Comparison of ENCODE assay signal across 22 cellular contexts in genomic region chr3:170640737-170641171, GRCh38. TPM values are rescaled to one million over a fixed set of nuclear protein-coding genes. Genes with fewer than 3 reads are reported as not detected.
DNase-seq lines count a peak whose midpoint lies in the region; ATAC-seq and TF ChIP-seq lines count a peak whose summit lies in the region.
"Had no signal": no experiment of that assay in that cellular context is flagged by ENCODE, and none has a peak within 500 bp of the region (broad histone marks: within the 10 kb centered on the region; RNA-seq: fewer than 3 reads in every experiment).

No MANE protein-coding gene starts in this region.

- peak overlapping the region; percentile 25; the same call in 1 of the 2 replicates for H3K27ac ChIP-seq in IMR-90 (ENCODE audit: insufficient read depth, low read length)
- H3K27ac ChIP-seq in dorsolateral prefrontal cortex, result peak overlapping the region; percentile 69 to 98 (median 92)
- H3K27ac ChIP-seq in substantia nigra (ENCODE audit: low read depth, low read length, poor library complexity, severe bottlenecking), result peak overlapping the region; percentile 97
- H3K27ac ChIP-seq in SK-N-SH (ENCODE audit: low read depth in 2 of 2, low read length in 1 of 2), result no peak overlapping the region
- H3K27ac ChIP-seq: GM23248, KMS-11, SK-N-MC had no signal

- H3K9ac ChIP-seq in IMR-90 (ENCODE audit: low read depth, low read length) (no peak overlapping the region), SK-N-SH (no peak overlapping the region)
- H3K9ac ChIP-seq: GM23248, KMS-11 had no signal

- dilution Hi-C loops in IMR-90 (cut with HindIII; ENCODE audit: low sequenced_read_pairs, unreplicated experiment), result no loop called here

- H2BK120ac ChIP-seq in IMR-90 (ENCODE audit: low read depth, low read length), result peak overlapping the region; percentile 56; the same call in 1 of the 2 replicates

- TF ChIP-seq RAD21 in IMR-90 (IDR thresholded peaks at IDR 0.05; ENCODE audit: low read length) (no peak), SK-N-SH (IDR thresholded peaks at IDR 0.05; ENCODE audit: low read length) (no peak)

- H4K5ac ChIP-seq in IMR-90 (ENCODE audit: low read depth, low read length), result peak overlapping the region; percentile 26; the same call in 1 of the 2 replicates

- CTCF ChIA-PET in IMR-90 (lab: Yijun Ruan, JAX), result interaction anchor here (0.7 to 2.2 kb wide), 2 partner anchors 9 to 10 kb away, joined by 3 to 5 read pairs; no protein-coding TSS in a partner anchor
- CTCF ChIA-PET in SK-N-SH (lab: Yijun Ruan, JAX), result interaction anchor here (1.0 kb wide), 1 partner anchor 171 kb away, joined by 3 read pairs; no protein-coding TSS in a partner anchor

- POLR2A ChIA-PET in IMR-90 (lab: Charles Lee; ENCODE audit: unreplicated experiment), result no interaction called here
- POLR2A ChIA-PET in SK-N-SH (lab: Yijun Ruan, JAX), result no interaction called here

- H3K9me2 ChIP-seq in SK-N-SH, result no peaks in the 10 kb centered on the region

- ATAC-seq in IMR-90 (ENCODE audit: low read depth) (no peak), HG02884 (IDR thresholded peaks at IDR 0.05; ENCODE audit: unreplicated experiment) (no peak)
- ATAC-seq: GM12878, HCT116, Panc1 had no signal

- H4K8ac ChIP-seq in IMR-90 (ENCODE audit: low read depth in 2 of 2, low read length in 2 of 2), result no peak overlapping the region

- no peak for TF ChIP-seq POLR2A in IMR-90 (IDR thresholded peaks at IDR 0.05; ENCODE audit: low read depth, low read length)

- intact Hi-C loops in IMR-90 (cut with micrococcal nuclease), result no loop called here
- intact Hi-C loops in dorsolateral prefrontal cortex (cut with DNase I), result loop anchor here in 1 of 2 donors (5.0 to 10.0 kb wide), 2 partner anchors 56 to 223 kb away; partner anchors contain the start of genes CLDN11 and SLC7A14

- H3K36me3 ChIP-seq in IMR-90 (ENCODE audit: control insufficient read depth, insufficient read depth, low read length) (no peaks in the 10 kb centered on the region), SK-N-SH (replicated peaks in 1 of 2; ENCODE audit: control insufficient read depth in 1 of 2, insufficient read depth in 2 of 2, low read length in 1 of 2) (no peaks in the 10 kb centered on the region)
- H3K36me3 ChIP-seq: BE2C had no signal

- no TSS peak for BruUV-seq in IMR-90 (replicated peaks; lab: Mats Ljungman, UMichigan)

- H3K27me3 ChIP-seq in IMR-90 (ENCODE audit: control insufficient read depth, insufficient read depth, low read length), result peaks cover 3% of the 10 kb centered on the region; the same call in 1 of the 2 replicates
- H3K27me3 ChIP-seq in dorsolateral prefrontal cortex, result no peaks in the 10 kb centered on the region
- H3K27me3 ChIP-seq in SK-N-SH (ENCODE audit: insufficient read depth), result no peaks in the 10 kb centered on the region
- H3K27me3 ChIP-seq: BE2C had no signal

- H3K9me3 ChIP-seq in IMR-90 (ENCODE audit: control insufficient read depth, insufficient read depth, low read length) (peaks cover 4% of the 10 kb centered on the region; the same call in 1 of the 2 replicates), SK-N-SH (no peaks in the 10 kb centered on the region)
- H3K9me3 ChIP-seq: BE2C had no signal

- in situ Hi-C loops in IMR-90 (cut with MboI; ENCODE audit: low sequenced_read_pairs), result no loop called here

- peaks cover 12% of the 10 kb centered on the region for H3K4me1 ChIP-seq in IMR-90 (ENCODE audit: control insufficient read depth, insufficient read depth, low read length)
- H3K4me1 ChIP-seq in SK-N-SH (ENCODE audit: control insufficient read depth in 1 of 2, insufficient read depth in 2 of 2, low read depth in 1 of 2, low read length in 1 of 2), result peaks cover 0 to 29% of the 10 kb centered on the region in 2 experiments; a peak in 1 of 4 replicates

- H4K91ac ChIP-seq in IMR-90 (ENCODE audit: insufficient read depth, low read depth, low read length), result no peak overlapping the region

- no peak overlapping the region for H2BK15ac ChIP-seq in IMR-90 (ENCODE audit: low read depth, low read length)

- no peaks in the 10 kb centered on the region for H3K9me1 ChIP-seq in IMR-90 (ENCODE audit: insufficient read depth, low read length)

- H3K4ac ChIP-seq in IMR-90 (ENCODE audit: low read depth, low read length), result peak overlapping the region; percentile 35; the same call in 1 of the 2 replicates

- no peaks in the 10 kb centered on the region for H3K79me2 ChIP-seq in SK-N-SH (ENCODE audit: insufficient read depth)

- no peak overlapping the region for H3K56ac ChIP-seq in IMR-90 (ENCODE audit: extremely low read depth, insufficient read depth, low read length)

- H3K79me1 ChIP-seq in IMR-90 (ENCODE audit: low read depth in 1 of 2, low read length in 2 of 2), result no peaks in the 10 kb centered on the region

- H3K23ac ChIP-seq in IMR-90 (ENCODE audit: low read depth, low read length), result no peak overlapping the region

- H2BK5ac ChIP-seq in IMR-90 (ENCODE audit: low read depth, low read length, poor library complexity, severe bottlenecking), result no peak overlapping the region

- peak overlapping the region; percentile 45; the same call in 1 of the 2 replicates for H3K18ac ChIP-seq in IMR-90 (ENCODE audit: low read depth, low read length)

- no peak overlapping the region for H3K4me3 ChIP-seq in IMR-90 (ENCODE audit: insufficient read depth, low read depth, low read length)
- no peak overlapping the region for H3K4me3 ChIP-seq in dorsolateral prefrontal cortex
- H3K4me3 ChIP-seq in SK-N-SH (ENCODE audit: low read depth in 2 of 2, low read length in 1 of 2), result no peak overlapping the region
- H3K4me3 ChIP-seq: GM12878, GM23248, SK-N-MC had no signal

- TF ChIP-seq CTCF in IMR-90 (conservative IDR thresholded peaks at IDR 0.05; ENCODE audit: low read depth, low read length) (no peak), dorsolateral prefrontal cortex (IDR thresholded peaks at IDR 0.05 in 54 of 56, conservative IDR thresholded peaks at IDR 0.05 in 2 of 56; ENCODE audit: low read depth in 1 of 56, partially characterized antibody in 56 of 56) (no peak), SK-N-SH (IDR thresholded peaks at IDR 0.05) (no peak)

- H2BK20ac ChIP-seq in IMR-90 (ENCODE audit: low read depth, low read length), result no peak overlapping the region

- H3K14ac ChIP-seq in IMR-90 (replicated peaks; ENCODE audit: low read depth, low read length), result 0 out of 2 replicates have a peak overlapping the region, but pooled peaks have one; percentile 7

- 0 out of 2 replicates have a peak overlapping the region, but pooled peaks have one; percentile 0 for H2AK5ac ChIP-seq in IMR-90 (ENCODE audit: low read depth, low read length)

- H2AFZ ChIP-seq in IMR-90 (replicated peaks; ENCODE audit: low read length, poor library complexity) (no peak overlapping the region), SK-N-SH (ENCODE audit: low read depth) (no peak overlapping the region)

- no CpG with 5 or more reads among the region's 1 CpG for WGBS in IMR-90 (ENCODE audit: extremely low coverage in 2 of 2, insufficient read length in 1 of 2), 2 experiments
- 50% methylated on average over 1 of the region's 1 CpG for WGBS in SK-N-SH (ENCODE audit: low lambda C conversion rate)

- no peak for TF ChIP-seq EP300 in SK-N-SH (IDR thresholded peaks at IDR 0.05; ENCODE audit: borderline replicate concordance in 1 of 2, low read depth in 1 of 2, low read length in 1 of 2)

- no peaks in the 10 kb centered on the region for H4K20me1 ChIP-seq in IMR-90 (ENCODE audit: insufficient read depth, low read length)
- no peaks in the 10 kb centered on the region for H4K20me1 ChIP-seq in SK-N-SH (ENCODE audit: insufficient read depth)

- no peak overlapping the region for H2AK9ac ChIP-seq in IMR-90 (replicated peaks; ENCODE audit: low read depth, low read length, poor library complexity)

- DNase-seq in IMR-90 (no peak), dorsolateral prefrontal cortex (peak in 4 of 10 donors; percentile 17 to 58 (median 46)), left kidney (ENCODE audit: low read depth, low spot score) (peak; percentile 17), substantia nigra (lab: John Stamatoyannopoulos, UW) (peak in 38 of 49 donors; percentile 3 to 87 (median 50)), HCEC 1CT (no peak), SK-N-DZ (ENCODE audit: low spot score) (no peak), SK-N-SH (no peak)
- DNase-seq: ACHN; BE2C; CD8-positive, alpha-beta memory T cell; DND-41; GDM1; GM23248; NCI-H1436; NCI-H2029 treated with DMSO at 0.1 percent for 48 hours; NCI-H524 had no signal

- H3K4me2 ChIP-seq in IMR-90 (ENCODE audit: low read depth, low read length), result no peak overlapping the region
- H3K4me2 ChIP-seq in SK-N-SH, result no peak overlapping the region
- H3K4me2 ChIP-seq: KMS-11 had no signal

- no peaks in the 10 kb centered on the region for H3F3A ChIP-seq in SK-N-SH (replicated peaks; ENCODE audit: insufficient read depth)

TF ChIP-seq in IMR-90, 13 proteins besides CTCF, POLR2A, EP300 and RAD21 (continues in another document):
- TF ChIP-seq MXI1 (IDR thresholded peaks at IDR 0.05; ENCODE audit: borderline replicate concordance, low read depth, low read length) (no peak), CEBPB (IDR thresholded peaks at IDR 0.05; ENCODE audit: low read depth, low read length) (no peak), MAFK (IDR thresholded peaks at IDR 0.05; ENCODE audit: low read depth, low read length) (no peak), NFE2L2 (IDR thresholded peaks at IDR 0.05; ENCODE audit: low read depth, low read length) (no peak), CHD1 (IDR thresholded peaks at IDR 0.05; ENCODE audit: low read depth, low read length) (no peak)

TF ChIP-seq in SK-N-SH, 30 proteins besides CTCF, POLR2A, EP300 and RAD21 (continues in another document):
- TF ChIP-seq TAF1 (IDR thresholded peaks at IDR 0.05; ENCODE audit: borderline replicate concordance, low read depth, low read length) (no peak), RCOR1 (IDR thresholded peaks at IDR 0.05; ENCODE audit: low read length) (no peak), MEF2A (IDR thresholded peaks at IDR 0.05; ENCODE audit: borderline replicate concordance, low read depth) (no peak)

RNA-seq across cellular contexts. Expression of gene SLC7A14, which starts 54.9 kb away (rescaled TPM):
- 6.7 and 6.8 TPM in 2 replicates for total RNA-seq in IMR-90 (2012; rRNA removed)
- 2.5 and 2.7 TPM in 2 replicates for polyA plus RNA-seq in IMR-90 (2012; rRNA removed)
- polyA plus RNA-seq in IMR-90 (2012; cell fraction: cytosol; rRNA removed), result 1.6 TPM in 2 replicates
- polyA plus RNA-seq in IMR-90 (2012; cell fraction: nucleus; rRNA removed; ENCODE audit: low replicate concordance), result 1.0 and 2.1 TPM in 2 replicates
- total RNA-seq in dorsolateral prefrontal cortex, result 10 to 100 TPM in 119 of 120 experiments, 1 to 10 TPM in 1; 9.7 to 52.5 (median 32.6) TPM
- polyA plus RNA-seq in SK-N-DZ (2014; cell fraction: cytosol; rRNA removed), result 4.8 and 5.3 TPM in 2 replicates
- 3.0 and 3.5 TPM in 2 replicates for polyA plus RNA-seq in SK-N-DZ (2014; cell fraction: nucleus; rRNA removed)
- 2.5 and 2.7 TPM in 2 replicates for polyA plus RNA-seq in SK-N-SH (2012; rRNA removed)
- polyA plus RNA-seq in SK-N-SH (2012; cell fraction: cytosol; rRNA removed), result 2.3 and 3.0 TPM in 2 replicates
- polyA plus RNA-seq in SK-N-SH (2012; cell fraction: nucleus; rRNA removed), result 1.4 and 2.2 TPM in 2 replicates
- total RNA-seq: CD8-positive, alpha-beta memory T cell; GM12878; GM23248 had no signal
- polyA plus RNA-seq: CD8-positive, alpha-beta memory T cell; GM12878 had no signal

Comparison
In these comparisons a context has a peak if more than half of its experiments do, and no peak if none do; other contexts are left out.
1. DNase-seq: peak in left kidney (single experiment) and substantia nigra (38 of 49); none in IMR-90 (single experiment), HCEC 1CT (single experiment), SK-N-DZ (single experiment) and SK-N-SH (single experiment).
2. H3K27ac ChIP-seq: peak in IMR-90 (single experiment), dorsolateral prefrontal cortex (59 of 59) and substantia nigra (single experiment); none in SK-N-SH (0 of 2).